8 cellular contexts compared by ENCODE assay signal in the genomic region with DNA sequence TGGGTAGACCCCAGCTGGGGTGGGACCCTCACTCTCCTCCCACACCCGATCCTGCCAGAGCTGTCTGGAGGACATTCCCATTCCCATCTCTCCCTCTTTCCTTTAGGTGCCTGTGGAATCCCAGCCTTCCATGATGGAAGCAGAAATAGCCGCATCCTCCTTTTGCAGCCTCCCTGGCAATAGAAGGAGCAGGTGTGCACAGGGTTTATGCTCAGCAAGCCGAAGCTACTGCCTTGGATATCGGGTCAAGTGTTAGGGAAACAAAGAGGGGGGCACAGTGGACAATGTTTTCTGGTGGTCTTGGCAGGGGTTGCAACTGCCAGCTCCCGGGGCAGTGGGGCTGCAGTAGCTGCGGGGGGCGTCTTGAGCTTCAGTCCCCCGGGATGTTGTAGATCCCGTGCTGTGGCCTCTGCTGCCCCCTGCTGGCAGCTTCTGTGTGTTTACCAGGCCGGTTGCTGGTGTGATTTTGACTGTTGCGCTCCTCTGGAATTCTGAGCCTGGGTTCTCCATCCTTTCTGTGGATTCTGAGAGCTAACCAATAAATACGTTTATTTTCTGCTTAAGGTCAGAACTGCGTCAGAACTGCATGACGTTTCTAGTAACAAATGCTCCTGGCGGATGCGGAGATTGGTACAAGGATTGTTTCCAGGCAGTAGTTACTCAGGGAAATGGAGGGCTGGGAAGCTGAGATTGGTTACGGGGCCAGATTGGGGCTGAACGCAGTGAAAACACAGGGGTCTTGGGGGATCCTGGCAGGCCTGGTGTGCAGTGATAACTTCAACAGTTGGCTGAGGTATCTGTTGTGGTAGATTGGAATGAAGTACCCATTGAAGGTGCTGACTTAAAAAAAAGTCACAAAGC. TPM values are rescaled to one million over a fixed set of nuclear protein-coding genes. Genes with fewer than 3 reads are reported as not detected.
DNase-seq lines count a peak whose midpoint lies in the region; ATAC-seq, FAIRE-seq and TF ChIP-seq lines count a peak whose summit lies in the region.
"Not testable (repeated sequence)": the region's sequence is repeated elsewhere in the genome, so short reads cannot be mapped to it uniquely, and the experiment has no call there.

No MANE protein-coding gene starts in this region.

- intact Hi-C loops in pancreas (cut with DNase I) = not testable (repeated sequence)

- H3K36me3 ChIP-seq in right atrium auricular region, pancreas: not testable (repeated sequence)

- H3K4me1 ChIP-seq in right atrium auricular region, pancreas: not testable (repeated sequence)

- H3K27ac ChIP-seq in right atrium auricular region, pancreas: not testable (repeated sequence)

- peak; percentile 70 to 87 (median 80) for ATAC-seq in pancreas

- H3K9me3 ChIP-seq in right atrium auricular region, pancreas: not testable (repeated sequence)

- not testable (repeated sequence) for FAIRE-seq in pancreas (lab: Jason Lieb, UNC)

- H3K4me3 ChIP-seq in astrocyte of the spinal cord (ENCODE audit: low read depth, low read length); right atrium auricular region; pancreas: not testable (repeated sequence)

- not testable (repeated sequence) for H3K27me3 ChIP-seq in right atrium auricular region, pancreas

- 17 to 21% methylated on average over 15 to 16 of the region's 18 CpGs for WGBS in pancreas, 2 donors

- DNase-seq in DMS 273 (lab: John Stamatoyannopoulos, UW; ENCODE audit: unreplicated experiment) = peak; percentile 83
- peak; percentile 44 for DNase-seq in HK-2 (ENCODE audit: unreplicated experiment)
- DNase-seq in NCI-H748 treated with DMSO at 0.1 percent for 48 hours (lab: John Stamatoyannopoulos, UW) = peak; percentile 17
- DNase-seq in activated CD4-positive, alpha-beta T cell treated with anti-CD3 and anti-CD28 coated beads for 4 hours = peak; percentile 51 to 65
- not testable (repeated sequence) for DNase-seq in astrocyte of the spinal cord (ENCODE audit: low read depth, low spot score)
- DNase-seq in right atrium auricular region (ENCODE audit: low spot score) = peak; percentile 67
- DNase-seq in pancreas = peak; percentile 29 to 90 (median 66)
- DNase-seq in stimulated activated naive CD4-positive, alpha-beta T cell treated with Interleukin-2 at 50 U/mL for 16 hours (lab: John Stamatoyannopoulos, UW) = peak; percentile 41

- in situ Hi-C loops in astrocyte of the spinal cord (cut with HindIII; ENCODE audit: low sequenced_read_pairs) = not testable (repeated sequence)

- TF ChIP-seq CTCF in astrocyte of the spinal cord (IDR thresholded peaks at IDR 0.05; ENCODE audit: low read depth, low read length) = peak; percentile 59
- TF ChIP-seq CTCF in right atrium auricular region (IDR thresholded peaks at IDR 0.05) = peak; percentile 70 to 77
- TF ChIP-seq CTCF in pancreas (IDR thresholded peaks at IDR 0.05) = peak; percentile 66 to 80 (median 70)

RNA-seq across cellular contexts. Expression of gene IFT22, which starts 31.2 kb away (rescaled TPM):
- total RNA-seq in right atrium auricular region (10 to 100 TPM; 22.0 to 26.9 TPM), pancreas (10 to 100 TPM; 10.4 to 16.0 (median 13.3) TPM)
- polyA plus RNA-seq in pancreas = 10 to 100 TPM; 11.6 to 22.9 TPM

RNA-seq across cellular contexts. Expression of gene FIS1, which starts 45.5 kb away (rescaled TPM):
- 100 to 1,000 TPM; 359 to 459 TPM for total RNA-seq in right atrium auricular region
- total RNA-seq in pancreas = 100 to 1,000 TPM in 2 of 6 donors, 10 to 100 TPM in 4; 75.4 to 106 (median 86.2) TPM
- polyA plus RNA-seq in pancreas = 100 to 1,000 TPM in 1 of 2 donors, 10 to 100 TPM in 1; 96.4 to 144 TPM

RNA-seq across cellular contexts. Expression of gene CLDN15, which starts 52.8 kb away (rescaled TPM):
- total RNA-seq in right atrium auricular region (10 to 100 TPM; 16.5 to 50.2 TPM), pancreas (1 to 10 TPM; 2.2 to 8.5 (median 2.7) TPM)
- 10 to 100 TPM; 12.8 to 15.2 TPM for polyA plus RNA-seq in pancreas
